Comparison of ENCODE assay signal across 18 cellular contexts in genomic region chr3:133561682-133562081, GRCh38.
"Had no signal": no experiment of that assay in that cellular context is flagged by ENCODE, and none has a peak within 500 bp of the region (broad histone marks: within the 10 kb centered on the region; RNA-seq: fewer than 3 reads in every experiment).

No MANE protein-coding gene starts in this region.

- H3K27me3 Mint-ChIP-seq: naive thymus-derived CD8-positive, alpha-beta T cell had no signal

- ATAC-seq: foreskin keratinocyte; left ventricle myocardium superior; naive thymus-derived CD8-positive, alpha-beta T cell; right cardiac atrium; stimulated activated naive CD8-positive, alpha-beta T cell treated with anti-CD3 and anti-CD28 coated beads, Interleukin-15, Interleukin-2, amounts not matched to agents 100 U/mL and 50 U/mL, for 24 hours had no signal

- H3K4me1 Mint-ChIP-seq: immature natural killer cell; naive thymus-derived CD8-positive, alpha-beta T cell had no signal

- H3K4me1 ChIP-seq: colonic mucosa, foreskin keratinocyte, suprapubic skin, tibial artery, upper lobe of left lung, uterus had no signal

- H3K36me3 Mint-ChIP-seq: immature natural killer cell had no signal

- DNase-seq: colonic mucosa; dermis blood vessel endothelial cell; foreskin keratinocyte; immature natural killer cell; left ventricle myocardium superior; mesendoderm; naive thymus-derived CD8-positive, alpha-beta T cell; posterior cingulate gyrus; right cardiac atrium; small intestine; stimulated activated CD4-positive, alpha-beta T cell treated with anti-CD3 and anti-CD28 coated beads, Interleukin-12 subunit alpha, Interleukin-12 subunit beta, amount 100 ng/mL, for 4 hours; stimulated activated naive CD8-positive, alpha-beta T cell treated with anti-CD3 and anti-CD28 coated beads, Interleukin-15, Interleukin-2, amounts not matched to agents 100 U/mL and 50 U/mL, for 24 hours; tibial artery; upper lobe of left lung; uterus had no signal

- H3K9me3 ChIP-seq: colonic mucosa, neutrophil, suprapubic skin, tibial artery, upper lobe of left lung, uterus had no signal

- H3K4me3 Mint-ChIP-seq: immature natural killer cell; naive thymus-derived CD8-positive, alpha-beta T cell had no signal

- H3K27me3 ChIP-seq: colonic mucosa, foreskin keratinocyte, neutrophil, suprapubic skin, tibial artery, upper lobe of left lung, uterus had no signal

- H3K27ac ChIP-seq: colonic mucosa, foreskin keratinocyte, neutrophil, suprapubic skin, tibial artery, upper lobe of left lung, uterus had no signal

- H3K36me3 ChIP-seq: colonic mucosa, neutrophil, suprapubic skin, tibial artery, upper lobe of left lung, uterus had no signal

- H3K9me3 Mint-ChIP-seq: immature natural killer cell had no signal

- H3K4me3 ChIP-seq: colonic mucosa, lung, suprapubic skin, tibial artery, upper lobe of left lung, uterus had no signal
